ENCODE assay signal across 8 cellular contexts in the genomic region with DNA sequence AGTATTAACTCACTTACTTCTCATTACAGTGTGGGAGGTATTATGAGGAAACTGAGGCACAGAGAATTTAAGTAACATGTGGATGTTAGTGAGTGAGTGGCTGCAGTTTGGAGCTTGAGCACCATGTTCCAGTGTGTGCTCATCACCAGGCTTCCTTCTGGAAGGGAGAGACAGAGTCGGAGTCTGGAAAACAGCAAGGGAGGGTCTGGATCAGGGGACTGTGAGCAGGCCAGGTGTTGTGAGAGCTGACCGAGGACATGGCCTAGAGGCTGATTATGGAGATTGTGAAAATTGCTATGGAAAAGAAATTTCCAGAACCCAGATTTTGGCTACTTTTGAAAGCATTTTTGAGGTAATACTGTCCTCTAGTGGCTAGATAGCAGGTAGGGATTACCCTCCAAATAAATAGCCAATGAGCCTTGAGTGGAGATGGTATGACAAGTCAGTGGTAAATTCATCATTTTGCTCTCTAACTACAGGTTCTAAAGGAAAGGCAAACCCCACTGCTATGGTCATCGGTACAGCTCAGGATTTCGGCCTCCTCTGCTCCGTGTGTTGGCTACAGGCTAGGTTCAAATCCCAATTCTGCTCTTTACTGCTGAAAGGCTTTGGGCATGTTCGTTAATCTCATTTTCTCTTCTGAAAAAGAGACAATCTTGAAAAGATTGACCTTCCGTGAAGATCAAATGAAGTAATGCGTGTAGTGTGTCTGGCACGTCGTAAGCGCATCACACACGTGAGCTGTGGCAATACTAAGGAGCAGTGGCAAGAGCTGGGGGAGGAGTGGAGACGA. TPM values are rescaled to one million over a fixed set of nuclear protein-coding genes. Genes with fewer than 3 reads are reported as not detected.
A peak's percentile ranks its signal among the peaks of the same experiment; 100 is the strongest.
DNase-seq lines count a peak whose midpoint lies in the region; ATAC-seq and TF ChIP-seq lines count a peak whose summit lies in the region.

No MANE protein-coding gene starts in this region.

- peaks cover 2% of the 10 kb centered on the region for H3K4me1 ChIP-seq in suprapubic skin
- H3K4me1 ChIP-seq in naive thymus-derived CD4-positive, alpha-beta T cell (ENCODE audit: control insufficient read depth in 2 of 2, insufficient read depth in 2 of 2, low read length in 2 of 2), result no peaks in the 10 kb centered on the region

- DNase-seq in EH (ENCODE audit: low read depth) (peak; percentile 52), HL-60 (ENCODE audit: low read depth in 1 of 2, low spot score in 1 of 2) (no peak), T-helper 17 cell (no peak), hepatic stellate cell (ENCODE audit: low spot score) (peak; percentile 38), suprapubic skin (ENCODE audit: low spot score in 2 of 2) (no peak)
- no peak for DNase-seq in naive thymus-derived CD4-positive, alpha-beta T cell

- TF ChIP-seq CTCF in HL-60 (IDR thresholded peaks at IDR 0.05; ENCODE audit: insufficient read depth, low read length) (peak; percentile 86), suprapubic skin (IDR thresholded peaks at IDR 0.05) (peak; percentile 62 to 64)

- no peaks in the 10 kb centered on the region for H3K4me1 Mint-ChIP-seq in T-helper 17 cell
- peaks cover 0 to 4% (median 0%) of the 10 kb centered on the region in 7 donors for H3K4me1 Mint-ChIP-seq in naive thymus-derived CD4-positive, alpha-beta T cell

- TF ChIP-seq EP300 in suprapubic skin (IDR thresholded peaks at IDR 0.05), result no peak

- peaks cover 53% of the 10 kb centered on the region for H3K27me3 Mint-ChIP-seq in T-helper 17 cell
- peaks cover 12 to 43% (median 34%) of the 10 kb centered on the region in 5 donors for H3K27me3 Mint-ChIP-seq in naive thymus-derived CD4-positive, alpha-beta T cell

- peak overlapping the region; percentile 16 for H3K27ac Mint-ChIP-seq in T-helper 17 cell
- no peak overlapping the region for H3K27ac Mint-ChIP-seq in naive thymus-derived CD4-positive, alpha-beta T cell

- POLR2A ChIA-PET in naive thymus-derived CD4-positive, alpha-beta T cell (lab: Charles Lee), result no interaction called here

- peaks cover 0 to 1% (median 0%) of the 10 kb centered on the region in 11 donors for H3K9me3 Mint-ChIP-seq in naive thymus-derived CD4-positive, alpha-beta T cell

- ATAC-seq in T-helper 17 cell (no peak), GM21390 (IDR thresholded peaks at IDR 0.05; ENCODE audit: unreplicated experiment) (no peak), HG03565 (IDR thresholded peaks at IDR 0.05; ENCODE audit: unreplicated experiment) (no peak)
- no peak for ATAC-seq in naive thymus-derived CD4-positive, alpha-beta T cell

- intact Hi-C loops in naive thymus-derived CD4-positive, alpha-beta T cell (cut with micrococcal nuclease), result loop anchor here (1.0 to 5.0 kb wide), 3 partner anchors 81 to 1215 kb away; no protein-coding TSS in a partner anchor

- CTCF ChIA-PET in naive thymus-derived CD4-positive, alpha-beta T cell (lab: Charles Lee), result no interaction called here

- TF ChIP-seq POLR2A in suprapubic skin (IDR thresholded peaks at IDR 0.05), result no peak

- peaks cover 2% of the 10 kb centered on the region for H3K36me3 Mint-ChIP-seq in T-helper 17 cell (ENCODE audit: low read depth)
- H3K36me3 Mint-ChIP-seq in naive thymus-derived CD4-positive, alpha-beta T cell, result no peaks in the 10 kb centered on the region

- H3K27ac ChIP-seq in HL-60 (replicated peaks), result no peak overlapping the region
- no peak overlapping the region for H3K27ac ChIP-seq in suprapubic skin
- no peak overlapping the region for H3K27ac ChIP-seq in naive thymus-derived CD4-positive, alpha-beta T cell (ENCODE audit: low read depth, low read length)

- WGBS in suprapubic skin, result 68% methylated on average over 13 of the region's 13 CpGs

- no peak overlapping the region for H3K4me3 ChIP-seq in HL-60 (replicated peaks; ENCODE audit: insufficient read depth, low read length)
- H3K4me3 ChIP-seq in suprapubic skin, result no peak overlapping the region
- no peak overlapping the region for H3K4me3 ChIP-seq in naive thymus-derived CD4-positive, alpha-beta T cell (ENCODE audit: low read length)

- H3K36me3 ChIP-seq in suprapubic skin, result no peaks in the 10 kb centered on the region
- no peaks in the 10 kb centered on the region for H3K36me3 ChIP-seq in naive thymus-derived CD4-positive, alpha-beta T cell (ENCODE audit: control insufficient read depth in 2 of 3, insufficient read depth in 3 of 3, low read length in 3 of 3)

- H3K27me3 ChIP-seq in HL-60 (ENCODE audit: insufficient read depth, poor library complexity, severe bottlenecking) (peaks cover 6% of the 10 kb centered on the region), suprapubic skin (no peaks in the 10 kb centered on the region)
- no peaks in the 10 kb centered on the region for H3K27me3 ChIP-seq in naive thymus-derived CD4-positive, alpha-beta T cell (ENCODE audit: control insufficient read depth in 2 of 2, insufficient read depth in 2 of 2, low read length in 2 of 2)

- H3K4me3 Mint-ChIP-seq in T-helper 17 cell, result no peak overlapping the region
- H3K4me3 Mint-ChIP-seq in naive thymus-derived CD4-positive, alpha-beta T cell, result no peak overlapping the region

- H3K9me3 ChIP-seq in T-helper 17 cell (ENCODE audit: control insufficient read depth, low read length, poor library complexity, severe bottlenecking) (no peaks in the 10 kb centered on the region), suprapubic skin (no peaks in the 10 kb centered on the region)
- H3K9me3 ChIP-seq in naive thymus-derived CD4-positive, alpha-beta T cell (ENCODE audit: control insufficient read depth in 2 of 3, low read length in 3 of 3), result no peaks in the 10 kb centered on the region

RNA-seq across cellular contexts. Expression of gene HAO2, which starts 1.1 kb away (rescaled TPM):
- total RNA-seq in T-helper 17 cell, result not detected
- total RNA-seq in suprapubic skin, result 1 to 10 TPM; 2.2 to 6.8 (median 5.0) TPM
- total RNA-seq in naive thymus-derived CD4-positive, alpha-beta T cell, result not detected
- polyA plus RNA-seq in naive thymus-derived CD4-positive, alpha-beta T cell, result not detected

RNA-seq across cellular contexts. Expression of gene HSD3B2, which starts 47.4 kb away (rescaled TPM):
- not detected for total RNA-seq in T-helper 17 cell
- total RNA-seq in suprapubic skin, result under 1 TPM in 1 of 4 donors, not detected in 3; 0.72 TPM
- total RNA-seq in naive thymus-derived CD4-positive, alpha-beta T cell, result not detected
- polyA plus RNA-seq in naive thymus-derived CD4-positive, alpha-beta T cell, result not detected

Comparison
In these comparisons a context has a peak if more than half of its experiments do, and no peak if none do; other contexts are left out.
1. DNase-seq: peak in EH (single experiment) and hepatic stellate cell (single experiment); none in HL-60 (0 of 2), T-helper 17 cell (0 of 3), suprapubic skin (0 of 2) and naive thymus-derived CD4-positive, alpha-beta T cell (0 of 9).